8 cellular contexts compared by ENCODE assay signal in genomic region chr18:68660355-68661183, GRCh38. TPM values are rescaled to one million over a fixed set of nuclear protein-coding genes. Genes with fewer than 3 reads are reported as not detected.
A peak's percentile ranks its signal among the peaks of the same experiment; 100 is the strongest.
DNase-seq lines count a peak whose midpoint lies in the region; ATAC-seq and TF ChIP-seq lines count a peak whose summit lies in the region.

No MANE protein-coding gene starts in this region.

- TF ChIP-seq POLR2A in esophagus squamous epithelium (IDR thresholded peaks at IDR 0.05): no peak

- WGBS in esophagus squamous epithelium, 2 donors: 32 to 56% methylated on average over 5 of the region's 5 CpGs

- peak; percentile 63 for TF ChIP-seq CTCF in LNCAP (IDR thresholded peaks at IDR 0.05)
- TF ChIP-seq CTCF in esophagus squamous epithelium (IDR thresholded peaks at IDR 0.05): peak in 5 of 6 experiments; percentile 31 to 53 (median 48)

- no peak overlapping the region for H3K4me3 ChIP-seq in esophagus squamous epithelium

- H3K9me3 Mint-ChIP-seq in activated naive CD4-positive, alpha-beta T cell treated with anti-CD3 and anti-CD28 coated beads, Interleukin-2, amount 50 U/mL, for 72 hours: no peaks in the 10 kb centered on the region

- H3K27me3 ChIP-seq in esophagus squamous epithelium: peaks cover 0 to 7% (median 0%) of the 10 kb centered on the region in 4 donors

- no peak for ATAC-seq in activated naive CD4-positive, alpha-beta T cell treated with anti-CD3 and anti-CD28 coated beads, Interleukin-2, amount 50 U/mL, for 72 hours
- ATAC-seq in HG02870 (IDR thresholded peaks at IDR 0.05; ENCODE audit: unreplicated experiment): no peak

- H3K27ac Mint-ChIP-seq in activated naive CD4-positive, alpha-beta T cell treated with anti-CD3 and anti-CD28 coated beads, Interleukin-2, amount 50 U/mL, for 72 hours: no peak overlapping the region

- H3K27ac ChIP-seq in esophagus squamous epithelium: no peak overlapping the region

- H3K36me3 ChIP-seq in esophagus squamous epithelium: no peaks in the 10 kb centered on the region

- H3K4me1 ChIP-seq in esophagus squamous epithelium: no peaks in the 10 kb centered on the region

- H3K9me3 ChIP-seq in esophagus squamous epithelium: no peaks in the 10 kb centered on the region

- intact Hi-C loops in esophagus squamous epithelium (cut with DNase I): loop anchor here (10.0 kb wide), 1 partner anchor 1446 kb away; no protein-coding TSS in a partner anchor

- DNase-seq in DMS 273 treated with DMSO at 0.1 percent for 48 hours (lab: John Stamatoyannopoulos, UW) (peak; percentile 19), RKO (ENCODE audit: low spot score) (peak; percentile 60), esophagus squamous epithelium (lab: John Stamatoyannopoulos, UW) (no peak), putamen (ENCODE audit: low spot score) (peak; percentile 16), activated gamma-delta T cell treated with Interleukin-2 at 50 U/mL for 16 hours (no peak)
- no peak for DNase-seq in activated naive CD4-positive, alpha-beta T cell treated with anti-CD3 and anti-CD28 coated beads, Interleukin-2, amount 50 U/mL, for 72 hours (ENCODE audit: low spot score in 2 of 2)

- no peaks in the 10 kb centered on the region for H3K36me3 Mint-ChIP-seq in activated naive CD4-positive, alpha-beta T cell treated with anti-CD3 and anti-CD28 coated beads, Interleukin-2, amount 50 U/mL, for 72 hours

RNA-seq across cellular contexts. Expression of gene TMX3, which starts 54.3 kb away (rescaled TPM):
- 10 to 100 TPM; 12.7 to 37.8 (median 25.6) TPM for total RNA-seq in esophagus squamous epithelium
- 10 to 100 TPM; 44.0 to 52.7 TPM for total RNA-seq in activated naive CD4-positive, alpha-beta T cell treated with anti-CD3 and anti-CD28 coated beads, Interleukin-2, amount 50 U/mL, for 72 hours

Comparison
In these comparisons a context has a peak if more than half of its experiments do, and no peak if none do; other contexts are left out.
1. DNase-seq: peak in DMS 273 treated with DMSO at 0.1 percent for 48 hours (single experiment), RKO (single experiment) and putamen (single experiment); none in esophagus squamous epithelium (single experiment), activated naive CD4-positive, alpha-beta T cell treated with anti-CD3 and anti-CD28 coated beads, Interleukin-2, amount 50 U/mL, for 72 hours (0 of 2) and activated gamma-delta T cell treated with Interleukin-2 at 50 U/mL for 16 hours (single experiment).